22 cellular contexts compared by ENCODE assay signal in genomic region chr16:86941731-86942468, GRCh38.
"Had no signal": no experiment of that assay in that cellular context is flagged by ENCODE, and none has a peak within 500 bp of the region (broad histone marks: within the 10 kb centered on the region; RNA-seq: fewer than 3 reads in every experiment).

No MANE protein-coding gene starts in this region.

- H3K27ac Mint-ChIP-seq: activated CD4-positive, alpha-beta memory T cell treated with anti-CD3 and anti-CD28 coated beads for 36 hours; activated naive CD8-positive, alpha-beta T cell treated with anti-CD3 and anti-CD28 coated beads for 36 hours; dendritic cell treated with granulocyte-macrophage colony-stimulating factor and Interleukin-4, amounts not matched to agents 40 ng/mL and 50 ng/mL, for 4 days; mesothelial cell of epicardium; nephron had no signal

- H3K4me1 ChIP-seq: body of pancreas, foreskin keratinocyte, parathyroid adenoma, testis had no signal

- H3K27me3 ChIP-seq: body of pancreas, foreskin keratinocyte, testis had no signal

- ATAC-seq: body of pancreas, left lobe of liver, sciatic nerve had no signal

- H3K36me3 ChIP-seq: neutrophil had no signal

- H3K27ac ChIP-seq: body of pancreas, foreskin keratinocyte, neutrophil, parathyroid adenoma, testis had no signal

- H3K4me3 ChIP-seq: body of pancreas, lung, testis had no signal

- H3K4me3 Mint-ChIP-seq: activated CD4-positive, alpha-beta memory T cell treated with anti-CD3 and anti-CD28 coated beads for 36 hours; activated naive CD8-positive, alpha-beta T cell treated with anti-CD3 and anti-CD28 coated beads for 36 hours; dendritic cell treated with granulocyte-macrophage colony-stimulating factor and Interleukin-4, amounts not matched to agents 40 ng/mL and 50 ng/mL, for 4 days; mesothelial cell of epicardium; nephron had no signal

- H3K9me3 ChIP-seq: neutrophil, testis had no signal

- H3K36me3 Mint-ChIP-seq: activated CD4-positive, alpha-beta memory T cell treated with anti-CD3 and anti-CD28 coated beads for 36 hours; activated naive CD8-positive, alpha-beta T cell treated with anti-CD3 and anti-CD28 coated beads for 36 hours had no signal

- DNase-seq: activated CD4-positive, alpha-beta memory T cell treated with anti-CD3 and anti-CD28 coated beads for 36 hours; activated CD4-positive, alpha-beta T cell treated with anti-CD3 and anti-CD28 coated beads for 48 hours; activated naive CD4-positive, alpha-beta T cell treated with Interleukin-2 at 50 U/mL for 16 hours; activated naive CD8-positive, alpha-beta T cell treated with anti-CD3 and anti-CD28 coated beads for 36 hours; activated T-cell treated with anti-CD3 and anti-CD28 coated beads, Interleukin-2, amount 50 U/mL, for 48 hours; body of pancreas; effector CD4-positive, alpha-beta T cell; erythroblast; stimulated activated CD4-positive, alpha-beta T cell treated with anti-CD3 and anti-CD28 coated beads, Interleukin-2, amount 100 ng/mL, for 48 hours; stimulated activated naive CD4-positive, alpha-beta T cell; SW 1271; T-helper 2 cell; testis had no signal

- H3K4me1 Mint-ChIP-seq: activated naive CD8-positive, alpha-beta T cell treated with anti-CD3 and anti-CD28 coated beads for 36 hours had no signal
